Comparison of ENCODE assay signal across 15 cellular contexts in genomic region chr18:61448316-61448715, GRCh38.
DNase-seq lines count a peak whose midpoint lies in the region; ATAC-seq and TF ChIP-seq lines count a peak whose summit lies in the region.
"Had no signal": no experiment of that assay in that cellular context is flagged by ENCODE, and none has a peak within 500 bp of the region (broad histone marks: within the 10 kb centered on the region; RNA-seq: fewer than 3 reads in every experiment).

No MANE protein-coding gene starts in this region.

- intact Hi-C loops in OCI-LY7 (cut with micrococcal nuclease; ENCODE audit: unreplicated experiment) (no loop called here), A673 (cut with micrococcal nuclease; ENCODE audit: unreplicated experiment) (no loop called here)

- H3K9me3 ChIP-seq in OCI-LY7 (ENCODE audit: low read length) (no peaks in the 10 kb centered on the region), A673 (ENCODE audit: low read depth, low read length, poor library complexity, severe bottlenecking) (no peaks in the 10 kb centered on the region)
- H3K9me3 ChIP-seq: ovary had no signal

- no peaks in the 10 kb centered on the region for H3K4me1 ChIP-seq in OCI-LY7 (ENCODE audit: insufficient read depth, low read length, poor library complexity, severe bottlenecking)
- no peaks in the 10 kb centered on the region for H3K4me1 ChIP-seq in A673 (ENCODE audit: insufficient read depth, low read length, poor library complexity, severe bottlenecking)

- peak; percentile 79 for ATAC-seq in GM18520 (IDR thresholded peaks at IDR 0.05; ENCODE audit: unreplicated experiment)
- peak; percentile 96 for ATAC-seq in GM21423 (IDR thresholded peaks at IDR 0.05; ENCODE audit: unreplicated experiment)
- ATAC-seq in HG03097 (IDR thresholded peaks at IDR 0.05; ENCODE audit: low FRiP score, unreplicated experiment), result peak; percentile 97
- no peak for ATAC-seq in activated CD4-positive, CD25-positive, alpha-beta regulatory T cell treated with anti-CD3 and anti-CD28 coated beads, Interleukin-2, amount 50 U/mL, for 24 hours
- ATAC-seq: activated CD8-positive, alpha-beta T cell treated with anti-CD3 and anti-CD28 coated beads, Interleukin-2, amount 10 ng/mL, durations not matched to agents 7 days and 5 days had no signal

- TF ChIP-seq CTCF in OCI-LY7 (conservative IDR thresholded peaks at IDR 0.05; ENCODE audit: low read length) (no peak), A673 (conservative IDR thresholded peaks at IDR 0.05; ENCODE audit: low read depth, low read length) (no peak)

- BruUV-seq in OCI-LY7 (replicated peaks; lab: Mats Ljungman, UMichigan) (no TSS peak), A673 (replicated peaks; lab: Mats Ljungman, UMichigan) (no TSS peak)

- peaks cover 32% of the 10 kb centered on the region for H3K27me3 ChIP-seq in A673 (replicated peaks; ENCODE audit: insufficient read depth, low read depth, low read length, poor library complexity)
- H3K27me3 ChIP-seq: ovary had no signal

- no peaks in the 10 kb centered on the region for H4K20me1 ChIP-seq in OCI-LY7 (ENCODE audit: insufficient read depth, low read length)

- H2AFZ ChIP-seq in OCI-LY7 (ENCODE audit: low read length), result no peak overlapping the region

- no peaks in the 10 kb centered on the region for H3K79me2 ChIP-seq in OCI-LY7 (ENCODE audit: insufficient read depth, low read depth, low read length)

- H3K4me2 ChIP-seq in OCI-LY7 (ENCODE audit: low read length), result no peak overlapping the region

- H3K27ac ChIP-seq in OCI-LY7 (ENCODE audit: low read depth, low read length, poor library complexity, severe bottlenecking) (no peak overlapping the region), A673 (ENCODE audit: low read depth, low read length, poor library complexity, severe bottlenecking) (no peak overlapping the region)
- H3K27ac ChIP-seq: ovary had no signal

- CTCF ChIA-PET in OCI-LY7 (lab: Charles Lee; ENCODE audit: unreplicated experiment), result no interaction called here
- CTCF ChIA-PET in A673 (lab: Charles Lee), result interaction anchor here (1.1 kb wide), 1 partner anchor 9 kb away, joined by 3 read pairs; no protein-coding TSS in a partner anchor

- no peaks in the 10 kb centered on the region for H3K9me2 ChIP-seq in OCI-LY7 (ENCODE audit: insufficient read depth, low read length)

- POLR2A ChIA-PET in OCI-LY7 (lab: Charles Lee) (no interaction called here), A673 (lab: Charles Lee; ENCODE audit: low non-redundant PET) (no interaction called here)

- DNase-seq in OCI-LY7 (ENCODE audit: low spot score) (peak; percentile 1), NCI-H1105 treated with DMSO at 0.1 percent for 48 hours (lab: John Stamatoyannopoulos, UW) (no peak), A673 (ENCODE audit: low spot score) (no peak), NCI-H524 treated with DMSO at 0.1 percent for 48 hours (lab: John Stamatoyannopoulos, UW) (no peak)
- DNase-seq: activated CD8-positive, alpha-beta T cell treated with anti-CD3 and anti-CD28 coated beads, Interleukin-2, amount 10 ng/mL, durations not matched to agents 7 days and 5 days; activated naive CD8-positive, alpha-beta T cell treated with anti-CD3 and anti-CD28 coated beads, Interleukin-2, amount 10 ng/mL, durations not matched to agents 7 days and 5 days; CD4-positive, alpha-beta T cell; dermis blood vessel endothelial cell; NK-92 treated with Interleukin-12 subunit alpha and Interleukin-12 subunit beta, amount 100 ng/mL, for 24 hours; ovary; stimulated activated CD4-positive, alpha-beta T cell treated with anti-CD3 and anti-CD28 coated beads, Interleukin-4, amount 100 ng/mL, for 1 hour had no signal

- H3K36me3 ChIP-seq in OCI-LY7 (ENCODE audit: insufficient read depth, low read length) (no peaks in the 10 kb centered on the region), A673 (ENCODE audit: insufficient read depth, low read length, poor library complexity, severe bottlenecking) (no peaks in the 10 kb centered on the region)
- H3K36me3 ChIP-seq: ovary had no signal

- no peak overlapping the region for H3K4me3 ChIP-seq in OCI-LY7 (ENCODE audit: low read depth, low read length, poor library complexity, severe bottlenecking)
- no peak overlapping the region for H3K4me3 ChIP-seq in A673 (ENCODE audit: low read depth, low read length, poor library complexity, severe bottlenecking)
- H3K4me3 ChIP-seq: ovary had no signal

Comparison
In these comparisons a context has a peak if more than half of its experiments do, and no peak if none do; other contexts are left out.
1. ATAC-seq: peak in GM18520 (single experiment), GM21423 (single experiment) and HG03097 (single experiment); none in activated CD4-positive, CD25-positive, alpha-beta regulatory T cell treated with anti-CD3 and anti-CD28 coated beads, Interleukin-2, amount 50 U/mL, for 24 hours (0 of 2).